ENCODE assay signal across 19 cellular contexts in the genomic region with DNA sequence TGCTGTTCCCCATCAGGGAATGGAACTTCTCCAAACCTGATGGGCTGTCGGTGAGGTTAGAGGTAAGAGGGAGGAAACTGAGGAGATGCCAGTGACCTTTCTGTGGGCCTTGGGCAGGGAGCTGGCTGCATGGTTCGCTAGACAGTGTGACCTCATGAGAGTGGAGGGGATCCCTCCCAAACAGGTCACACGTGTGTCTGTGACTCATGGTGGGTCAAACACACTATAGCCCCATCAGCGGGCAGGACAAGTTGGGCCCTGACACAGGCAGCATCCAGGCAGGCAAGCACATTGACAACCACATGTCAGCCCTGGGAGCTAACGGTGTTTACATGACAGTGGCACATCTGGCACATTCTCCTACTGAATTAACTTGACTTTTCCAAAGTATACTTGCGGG.
DNase-seq lines count a peak whose midpoint lies in the region; ATAC-seq, FAIRE-seq and TF ChIP-seq lines count a peak whose summit lies in the region.
"Had no signal": no experiment of that assay in that cellular context is flagged by ENCODE, and none has a peak within 500 bp of the region (broad histone marks: within the 10 kb centered on the region; RNA-seq: fewer than 3 reads in every experiment).

No MANE protein-coding gene starts in this region.

- intact Hi-C loops in cardiac septum (cut with DNase I): no loop called here

- no peaks in the 10 kb centered on the region for H3K9me3 ChIP-seq in BLaER1 treated with 17β-estradiol and CSF1 and Interleukin-3, amounts not matched to agents 10 nM and 100 nM (replicated peaks in 1 of 11)
- peaks cover 4% of the 10 kb centered on the region for H3K9me3 ChIP-seq in trophoblast cell (ENCODE audit: insufficient read depth, low read depth, low read length)

- H3K36me3 ChIP-seq in BLaER1 treated with 17β-estradiol and CSF1 and Interleukin-3, amounts not matched to agents 10 nM and 100 nM: no peaks in the 10 kb centered on the region
- H3K36me3 ChIP-seq in bronchial epithelial cell (ENCODE audit: control insufficient read depth, insufficient read depth, low read length): no peaks in the 10 kb centered on the region
- no peaks in the 10 kb centered on the region for H3K36me3 ChIP-seq in trophoblast cell (ENCODE audit: control insufficient read depth in 1 of 2, insufficient read depth in 2 of 2, low read length in 2 of 2)

- no peak overlapping the region for H4K8ac ChIP-seq in trophoblast cell (ENCODE audit: low read depth, low read length)

- no peak overlapping the region for H2BK5ac ChIP-seq in trophoblast cell (ENCODE audit: low read depth, low read length, poor library complexity)

- H4K12ac ChIP-seq in trophoblast cell (ENCODE audit: low read depth, low read length): no peak overlapping the region

- DNase-seq in bronchial epithelial cell (ENCODE audit: low read depth) (no peak), left lobe of liver (ENCODE audit: low spot score) (peak; percentile 24), trophoblast cell (no peak), cardiac septum (ENCODE audit: low spot score) (no peak)
- no peak for DNase-seq in stimulated activated naive CD4-positive, alpha-beta T cell (lab: John Stamatoyannopoulos, UW)
- DNase-seq: EL, GOT3, Karpas-422, NCI-H1417, NCI-H2107, NCI-H446 treated with DMSO at 0.1 percent for 48 hours, NCI-H526 treated with DMSO at 0.1 percent for 48 hours, PC-3, RPMI8226 had no signal

- no CpG with 5 or more reads among the region's 6 CpGs for WGBS in trophoblast cell (ENCODE audit: extremely low coverage, insufficient coverage, insufficient read length)

- no peak overlapping the region for H3K27ac ChIP-seq in BLaER1 treated with 17β-estradiol and CSF1 and Interleukin-3, amounts not matched to agents 10 nM and 100 nM
- no peak overlapping the region for H3K27ac ChIP-seq in trophoblast cell (ENCODE audit: low read depth, low read length)

- no peak overlapping the region for H2AFZ ChIP-seq in trophoblast cell (ENCODE audit: insufficient read depth, low read length, poor library complexity)

- H3K4me2 ChIP-seq in BLaER1 treated with 17β-estradiol and CSF1 and Interleukin-3, amounts not matched to agents 10 nM and 100 nM: peak overlapping the region; percentile 43 to 89 (median 77); a peak in 21 of 22 replicates
- no peak overlapping the region for H3K4me2 ChIP-seq in trophoblast cell (ENCODE audit: low read length)

- H3K4me3 ChIP-seq in BLaER1 treated with 17β-estradiol and CSF1 and Interleukin-3, amounts not matched to agents 10 nM and 100 nM: no peak overlapping the region
- H3K4me3 ChIP-seq in bronchial epithelial cell (ENCODE audit: low read depth, low read length): no peak overlapping the region
- peak overlapping the region; percentile 6 for H3K4me3 ChIP-seq in trophoblast cell (ENCODE audit: low read depth, low read length)

- no peak overlapping the region for H3K14ac ChIP-seq in trophoblast cell (ENCODE audit: low read length)

- H3K79me2 ChIP-seq in trophoblast cell (ENCODE audit: control insufficient read depth, insufficient read depth, low read length, poor library complexity): no peaks in the 10 kb centered on the region

- peaks cover 29 to 64% (median 52%) of the 10 kb centered on the region in 11 experiments for H3K27me3 ChIP-seq in BLaER1 treated with 17β-estradiol and CSF1 and Interleukin-3, amounts not matched to agents 10 nM and 100 nM
- H3K27me3 ChIP-seq in bronchial epithelial cell (ENCODE audit: control insufficient read depth, insufficient read depth, low read length): no peaks in the 10 kb centered on the region
- H3K27me3 ChIP-seq in trophoblast cell (ENCODE audit: insufficient read depth, low read length): no peaks in the 10 kb centered on the region

- H3K4ac ChIP-seq in trophoblast cell (ENCODE audit: low read depth, low read length): no peak overlapping the region

- H4K20me1 ChIP-seq in BLaER1 treated with 17β-estradiol and CSF1 and Interleukin-3, amounts not matched to agents 10 nM and 100 nM: peaks cover 0 to 12% (median 0%) of the 10 kb centered on the region in 11 experiments; a peak in 4 of 22 replicates

- H3K4me1 ChIP-seq in BLaER1 treated with 17β-estradiol and CSF1 and Interleukin-3, amounts not matched to agents 10 nM and 100 nM: peaks cover 35 to 46% (median 42%) of the 10 kb centered on the region in 10 experiments
- no peaks in the 10 kb centered on the region for H3K4me1 ChIP-seq in trophoblast cell (ENCODE audit: control insufficient read depth in 1 of 2, insufficient read depth in 2 of 2, low read length in 2 of 2)

- no peak overlapping the region for H3K18ac ChIP-seq in trophoblast cell (ENCODE audit: low read length)

- no peak overlapping the region for H3K23ac ChIP-seq in trophoblast cell (ENCODE audit: low read length)

- H2AK5ac ChIP-seq in trophoblast cell (ENCODE audit: low read length): no peak overlapping the region

- no peak for TF ChIP-seq CTCF in bronchial epithelial cell (IDR thresholded peaks at IDR 0.05; ENCODE audit: insufficient read depth, low read length, severe bottlenecking)

- ATAC-seq in left lobe of liver (no peak), HG03159 (IDR thresholded peaks at IDR 0.05; ENCODE audit: unreplicated experiment) (no peak), HG02973 (IDR thresholded peaks at IDR 0.05; ENCODE audit: unreplicated experiment) (no peak)
- ATAC-seq: HCT116, PC-3 had no signal

- no peak overlapping the region for H4K91ac ChIP-seq in trophoblast cell (ENCODE audit: low read depth, low read length)

- peak; percentile 47 for FAIRE-seq in bronchial epithelial cell (lab: Jason Lieb, UNC)
- FAIRE-seq: GM19239 had no signal

- H3K9ac ChIP-seq in BLaER1 treated with 17β-estradiol and CSF1 and Interleukin-3, amounts not matched to agents 10 nM and 100 nM: no peak overlapping the region
- H3K9ac ChIP-seq in trophoblast cell (ENCODE audit: low read length): no peak overlapping the region

- H2BK12ac ChIP-seq in trophoblast cell (ENCODE audit: low read length): no peak overlapping the region

- H2BK120ac ChIP-seq in trophoblast cell (ENCODE audit: insufficient read depth, low read length, poor library complexity): no peak overlapping the region

- no peaks in the 10 kb centered on the region for H3K79me1 ChIP-seq in trophoblast cell (ENCODE audit: low read length)
